Comparison of ENCODE assay signal across 1 cellular context in genomic region chr14:22671622-22672021, GRCh38.
TF ChIP-seq lines count a peak whose summit lies in the region.

No MANE protein-coding gene starts in this region.

TF ChIP-seq in K562, 482 proteins besides CTCF, POLR2A, EP300 and RAD21 (continued from another document):
- TF ChIP-seq CHD7 (IDR thresholded peaks at IDR 0.05; ENCODE audit: low read depth, low read length) (no peak), ZNF695 (CRISPR knock-in tag; IDR thresholded peaks at IDR 0.05) (no peak), FOXJ2 (tag; IDR thresholded peaks at IDR 0.05) (0 out of 2 replicates have a peak, but pooled peaks have one; percentile 22), ILF3 (IDR thresholded peaks at IDR 0.05; ENCODE audit: borderline replicate concordance) (no peak), ZNF592 (IDR thresholded peaks at IDR 0.05) (peak; percentile 16; the same call in 1 of the 2 replicates), OTX1 (CRISPR knock-in tag; IDR thresholded peaks at IDR 0.05) (no peak), TCF15 (CRISPR knock-in tag; IDR thresholded peaks at IDR 0.05) (no peak), TAF7 (tag; IDR thresholded peaks at IDR 0.05) (no peak)
